Comparison of ENCODE assay signal across 1 cellular context in the genomic region with DNA sequence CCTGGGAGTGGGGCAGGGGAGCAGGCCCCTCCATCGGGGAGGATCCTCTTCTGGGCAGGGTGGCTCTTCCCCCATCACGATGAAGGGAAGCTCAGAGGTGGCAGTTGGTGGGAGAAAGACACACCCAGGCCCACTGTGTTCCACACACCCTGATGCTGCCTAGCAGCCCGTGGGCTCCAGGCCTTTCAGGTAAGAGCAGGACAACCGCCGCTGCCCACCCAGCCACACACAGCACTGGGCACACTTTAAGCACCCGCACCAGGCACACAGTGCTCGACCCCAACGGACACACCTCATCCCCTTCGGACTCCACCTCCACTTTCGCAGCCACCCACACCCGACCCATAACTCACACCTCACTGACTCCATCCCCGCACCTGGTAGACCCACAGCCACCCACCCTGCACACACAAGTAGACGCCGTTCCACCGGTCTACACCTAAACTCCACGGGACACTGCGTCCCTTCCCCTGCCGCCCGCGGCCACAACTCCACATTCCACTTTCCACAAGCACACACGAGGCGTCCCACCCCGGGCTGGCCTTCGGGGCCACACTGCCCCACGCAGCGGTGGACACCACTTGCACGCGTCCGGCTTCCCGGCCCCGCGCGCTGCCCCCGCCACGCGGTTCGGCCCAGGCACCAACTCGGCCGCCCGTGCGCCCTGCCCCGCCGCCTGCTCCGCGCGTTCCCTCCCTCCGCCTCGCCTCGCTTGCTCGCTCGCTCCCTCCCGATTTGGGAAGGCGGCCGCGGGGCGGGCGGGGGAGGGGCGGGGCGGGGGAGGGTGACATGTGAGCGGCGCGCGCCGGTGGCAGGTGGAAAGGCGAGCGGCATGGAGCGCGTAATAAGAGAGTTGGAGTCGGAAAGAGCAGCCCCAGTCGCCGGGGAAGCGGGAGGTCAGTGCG.
TF ChIP-seq lines count a peak whose summit lies in the region.

A gene (plus strand): TSS at position 787 of the 905 bp plus-strand sequence. CDS start 307 bp downstream, outside the sequence.

TF ChIP-seq in HEK293, 187 proteins besides CTCF, POLR2A, EP300 and RAD21 (continued from another document and continues in another):
- TF ChIP-seq, protein P1, sequence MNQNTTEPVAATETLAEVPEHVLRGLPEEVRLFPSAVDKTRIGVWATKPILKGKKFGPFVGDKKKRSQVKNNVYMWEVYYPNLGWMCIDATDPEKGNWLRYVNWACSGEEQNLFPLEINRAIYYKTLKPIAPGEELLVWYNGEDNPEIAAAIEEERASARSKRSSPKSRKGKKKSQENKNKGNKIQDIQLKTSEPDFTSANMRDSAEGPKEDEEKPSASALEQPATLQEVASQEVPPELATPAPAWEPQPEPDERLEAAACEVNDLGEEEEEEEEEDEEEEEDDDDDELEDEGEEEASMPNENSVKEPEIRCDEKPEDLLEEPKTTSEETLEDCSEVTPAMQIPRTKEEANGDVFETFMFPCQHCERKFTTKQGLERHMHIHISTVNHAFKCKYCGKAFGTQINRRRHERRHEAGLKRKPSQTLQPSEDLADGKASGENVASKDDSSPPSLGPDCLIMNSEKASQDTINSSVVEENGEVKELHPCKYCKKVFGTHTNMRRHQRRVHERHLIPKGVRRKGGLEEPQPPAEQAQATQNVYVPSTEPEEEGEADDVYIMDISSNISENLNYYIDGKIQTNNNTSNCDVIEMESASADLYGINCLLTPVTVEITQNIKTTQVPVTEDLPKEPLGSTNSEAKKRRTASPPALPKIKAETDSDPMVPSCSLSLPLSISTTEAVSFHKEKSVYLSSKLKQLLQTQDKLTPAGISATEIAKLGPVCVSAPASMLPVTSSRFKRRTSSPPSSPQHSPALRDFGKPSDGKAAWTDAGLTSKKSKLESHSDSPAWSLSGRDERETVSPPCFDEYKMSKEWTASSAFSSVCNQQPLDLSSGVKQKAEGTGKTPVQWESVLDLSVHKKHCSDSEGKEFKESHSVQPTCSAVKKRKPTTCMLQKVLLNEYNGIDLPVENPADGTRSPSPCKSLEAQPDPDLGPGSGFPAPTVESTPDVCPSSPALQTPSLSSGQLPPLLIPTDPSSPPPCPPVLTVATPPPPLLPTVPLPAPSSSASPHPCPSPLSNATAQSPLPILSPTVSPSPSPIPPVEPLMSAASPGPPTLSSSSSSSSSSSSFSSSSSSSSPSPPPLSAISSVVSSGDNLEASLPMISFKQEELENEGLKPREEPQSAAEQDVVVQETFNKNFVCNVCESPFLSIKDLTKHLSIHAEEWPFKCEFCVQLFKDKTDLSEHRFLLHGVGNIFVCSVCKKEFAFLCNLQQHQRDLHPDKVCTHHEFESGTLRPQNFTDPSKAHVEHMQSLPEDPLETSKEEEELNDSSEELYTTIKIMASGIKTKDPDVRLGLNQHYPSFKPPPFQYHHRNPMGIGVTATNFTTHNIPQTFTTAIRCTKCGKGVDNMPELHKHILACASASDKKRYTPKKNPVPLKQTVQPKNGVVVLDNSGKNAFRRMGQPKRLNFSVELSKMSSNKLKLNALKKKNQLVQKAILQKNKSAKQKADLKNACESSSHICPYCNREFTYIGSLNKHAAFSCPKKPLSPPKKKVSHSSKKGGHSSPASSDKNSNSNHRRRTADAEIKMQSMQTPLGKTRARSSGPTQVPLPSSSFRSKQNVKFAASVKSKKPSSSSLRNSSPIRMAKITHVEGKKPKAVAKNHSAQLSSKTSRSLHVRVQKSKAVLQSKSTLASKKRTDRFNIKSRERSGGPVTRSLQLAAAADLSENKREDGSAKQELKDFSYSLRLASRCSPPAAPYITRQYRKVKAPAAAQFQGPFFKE (tag by site-specific recombination; IDR thresholded peaks at IDR 0.05; ENCODE audit: borderline replicate concordance), result 0 out of 2 replicates have a peak, but pooled peaks have one; percentile 61
- 0 out of 2 replicates have a peak, but pooled peaks have one; percentile 40 for TF ChIP-seq GLIS2 (tag by site-specific recombination; IDR thresholded peaks at IDR 0.05)
- TF ChIP-seq ZNF112 (tag by site-specific recombination; IDR thresholded peaks at IDR 0.05), result no peak
- TF ChIP-seq ZBTB20 (tag by site-specific recombination; IDR thresholded peaks at IDR 0.05), result peak; percentile 51; the same call in 1 of the 2 replicates
- TF ChIP-seq ZNF561 (tag by site-specific recombination; IDR thresholded peaks at IDR 0.05; ENCODE audit: borderline replicate concordance), result peak; percentile 61; the same call in 1 of the 2 replicates
- TF ChIP-seq, protein P2, sequence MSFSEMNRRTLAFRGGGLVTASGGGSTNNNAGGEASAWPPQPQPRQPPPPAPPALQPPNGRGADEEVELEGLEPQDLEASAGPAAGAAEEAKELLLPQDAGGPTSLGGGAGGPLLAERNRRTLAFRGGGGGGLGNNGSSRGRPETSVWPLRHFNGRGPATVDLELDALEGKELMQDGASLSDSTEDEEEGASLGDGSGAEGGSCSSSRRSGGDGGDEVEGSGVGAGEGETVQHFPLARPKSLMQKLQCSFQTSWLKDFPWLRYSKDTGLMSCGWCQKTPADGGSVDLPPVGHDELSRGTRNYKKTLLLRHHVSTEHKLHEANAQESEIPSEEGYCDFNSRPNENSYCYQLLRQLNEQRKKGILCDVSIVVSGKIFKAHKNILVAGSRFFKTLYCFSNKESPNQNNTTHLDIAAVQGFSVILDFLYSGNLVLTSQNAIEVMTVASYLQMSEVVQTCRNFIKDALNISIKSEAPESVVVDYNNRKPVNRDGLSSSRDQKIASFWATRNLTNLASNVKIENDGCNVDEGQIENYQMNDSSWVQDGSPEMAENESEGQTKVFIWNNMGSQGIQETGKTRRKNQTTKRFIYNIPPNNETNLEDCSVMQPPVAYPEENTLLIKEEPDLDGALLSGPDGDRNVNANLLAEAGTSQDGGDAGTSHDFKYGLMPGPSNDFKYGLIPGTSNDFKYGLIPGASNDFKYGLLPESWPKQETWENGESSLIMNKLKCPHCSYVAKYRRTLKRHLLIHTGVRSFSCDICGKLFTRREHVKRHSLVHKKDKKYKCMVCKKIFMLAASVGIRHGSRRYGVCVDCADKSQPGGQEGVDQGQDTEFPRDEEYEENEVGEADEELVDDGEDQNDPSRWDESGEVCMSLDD (tag by site-specific recombination; IDR thresholded peaks at IDR 0.05), result peak; percentile 52; the same call in 1 of the 2 replicates
- TF ChIP-seq, protein P3, sequence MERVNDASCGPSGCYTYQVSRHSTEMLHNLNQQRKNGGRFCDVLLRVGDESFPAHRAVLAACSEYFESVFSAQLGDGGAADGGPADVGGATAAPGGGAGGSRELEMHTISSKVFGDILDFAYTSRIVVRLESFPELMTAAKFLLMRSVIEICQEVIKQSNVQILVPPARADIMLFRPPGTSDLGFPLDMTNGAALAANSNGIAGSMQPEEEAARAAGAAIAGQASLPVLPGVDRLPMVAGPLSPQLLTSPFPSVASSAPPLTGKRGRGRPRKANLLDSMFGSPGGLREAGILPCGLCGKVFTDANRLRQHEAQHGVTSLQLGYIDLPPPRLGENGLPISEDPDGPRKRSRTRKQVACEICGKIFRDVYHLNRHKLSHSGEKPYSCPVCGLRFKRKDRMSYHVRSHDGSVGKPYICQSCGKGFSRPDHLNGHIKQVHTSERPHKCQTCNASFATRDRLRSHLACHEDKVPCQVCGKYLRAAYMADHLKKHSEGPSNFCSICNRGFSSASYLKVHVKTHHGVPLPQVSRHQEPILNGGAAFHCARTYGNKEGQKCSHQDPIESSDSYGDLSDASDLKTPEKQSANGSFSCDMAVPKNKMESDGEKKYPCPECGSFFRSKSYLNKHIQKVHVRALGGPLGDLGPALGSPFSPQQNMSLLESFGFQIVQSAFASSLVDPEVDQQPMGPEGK (tag by site-specific recombination; IDR thresholded peaks at IDR 0.05), result peak; percentile 63
- TF ChIP-seq, protein P4, sequence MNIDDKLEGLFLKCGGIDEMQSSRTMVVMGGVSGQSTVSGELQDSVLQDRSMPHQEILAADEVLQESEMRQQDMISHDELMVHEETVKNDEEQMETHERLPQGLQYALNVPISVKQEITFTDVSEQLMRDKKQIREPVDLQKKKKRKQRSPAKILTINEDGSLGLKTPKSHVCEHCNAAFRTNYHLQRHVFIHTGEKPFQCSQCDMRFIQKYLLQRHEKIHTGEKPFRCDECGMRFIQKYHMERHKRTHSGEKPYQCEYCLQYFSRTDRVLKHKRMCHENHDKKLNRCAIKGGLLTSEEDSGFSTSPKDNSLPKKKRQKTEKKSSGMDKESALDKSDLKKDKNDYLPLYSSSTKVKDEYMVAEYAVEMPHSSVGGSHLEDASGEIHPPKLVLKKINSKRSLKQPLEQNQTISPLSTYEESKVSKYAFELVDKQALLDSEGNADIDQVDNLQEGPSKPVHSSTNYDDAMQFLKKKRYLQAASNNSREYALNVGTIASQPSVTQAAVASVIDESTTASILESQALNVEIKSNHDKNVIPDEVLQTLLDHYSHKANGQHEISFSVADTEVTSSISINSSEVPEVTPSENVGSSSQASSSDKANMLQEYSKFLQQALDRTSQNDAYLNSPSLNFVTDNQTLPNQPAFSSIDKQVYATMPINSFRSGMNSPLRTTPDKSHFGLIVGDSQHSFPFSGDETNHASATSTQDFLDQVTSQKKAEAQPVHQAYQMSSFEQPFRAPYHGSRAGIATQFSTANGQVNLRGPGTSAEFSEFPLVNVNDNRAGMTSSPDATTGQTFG (tag by site-specific recombination; IDR thresholded peaks at IDR 0.05; ENCODE audit: borderline replicate concordance), result no peak
- peak; percentile 27; the same call in 1 of the 2 replicates for TF ChIP-seq KLF10 (tag by site-specific recombination; IDR thresholded peaks at IDR 0.05)
- TF ChIP-seq SP7 (tag by site-specific recombination; IDR thresholded peaks at IDR 0.05), result peak; percentile 44; the same call in 1 of the 2 replicates
- no peak; the same call in 1 of the 2 replicates for TF ChIP-seq YY1 (tag by site-specific recombination; IDR thresholded peaks at IDR 0.05)
- no peak for TF ChIP-seq ZNF114 (tag by site-specific recombination; IDR thresholded peaks at IDR 0.05)
- no peak for TF ChIP-seq ZNF623 (tag by site-specific recombination; IDR thresholded peaks at IDR 0.05)
- TF ChIP-seq ZNF529 (tag by site-specific recombination; IDR thresholded peaks at IDR 0.05; ENCODE audit: insufficient replicate concordance), result no peak
- 0 out of 2 replicates have a peak, but pooled peaks have one; percentile 73 for TF ChIP-seq BCL11A (tag by site-specific recombination; IDR thresholded peaks at IDR 0.05; ENCODE audit: low read depth)
- TF ChIP-seq, protein P5, sequence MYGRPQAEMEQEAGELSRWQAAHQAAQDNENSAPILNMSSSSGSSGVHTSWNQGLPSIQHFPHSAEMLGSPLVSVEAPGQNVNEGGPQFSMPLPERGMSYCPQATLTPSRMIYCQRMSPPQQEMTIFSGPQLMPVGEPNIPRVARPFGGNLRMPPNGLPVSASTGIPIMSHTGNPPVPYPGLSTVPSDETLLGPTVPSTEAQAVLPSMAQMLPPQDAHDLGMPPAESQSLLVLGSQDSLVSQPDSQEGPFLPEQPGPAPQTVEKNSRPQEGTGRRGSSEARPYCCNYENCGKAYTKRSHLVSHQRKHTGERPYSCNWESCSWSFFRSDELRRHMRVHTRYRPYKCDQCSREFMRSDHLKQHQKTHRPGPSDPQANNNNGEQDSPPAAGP (tag by site-specific recombination; IDR thresholded peaks at IDR 0.05), result peak; percentile 87
- TF ChIP-seq, protein P6, sequence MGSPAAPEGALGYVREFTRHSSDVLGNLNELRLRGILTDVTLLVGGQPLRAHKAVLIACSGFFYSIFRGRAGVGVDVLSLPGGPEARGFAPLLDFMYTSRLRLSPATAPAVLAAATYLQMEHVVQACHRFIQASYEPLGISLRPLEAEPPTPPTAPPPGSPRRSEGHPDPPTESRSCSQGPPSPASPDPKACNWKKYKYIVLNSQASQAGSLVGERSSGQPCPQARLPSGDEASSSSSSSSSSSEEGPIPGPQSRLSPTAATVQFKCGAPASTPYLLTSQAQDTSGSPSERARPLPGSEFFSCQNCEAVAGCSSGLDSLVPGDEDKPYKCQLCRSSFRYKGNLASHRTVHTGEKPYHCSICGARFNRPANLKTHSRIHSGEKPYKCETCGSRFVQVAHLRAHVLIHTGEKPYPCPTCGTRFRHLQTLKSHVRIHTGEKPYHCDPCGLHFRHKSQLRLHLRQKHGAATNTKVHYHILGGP (tag by site-specific recombination; IDR thresholded peaks at IDR 0.05), result no peak
- peak; percentile 94 for TF ChIP-seq ZFHX2 (tag by site-specific recombination; conservative IDR thresholded peaks at IDR 0.05)
- TF ChIP-seq, protein P7, sequence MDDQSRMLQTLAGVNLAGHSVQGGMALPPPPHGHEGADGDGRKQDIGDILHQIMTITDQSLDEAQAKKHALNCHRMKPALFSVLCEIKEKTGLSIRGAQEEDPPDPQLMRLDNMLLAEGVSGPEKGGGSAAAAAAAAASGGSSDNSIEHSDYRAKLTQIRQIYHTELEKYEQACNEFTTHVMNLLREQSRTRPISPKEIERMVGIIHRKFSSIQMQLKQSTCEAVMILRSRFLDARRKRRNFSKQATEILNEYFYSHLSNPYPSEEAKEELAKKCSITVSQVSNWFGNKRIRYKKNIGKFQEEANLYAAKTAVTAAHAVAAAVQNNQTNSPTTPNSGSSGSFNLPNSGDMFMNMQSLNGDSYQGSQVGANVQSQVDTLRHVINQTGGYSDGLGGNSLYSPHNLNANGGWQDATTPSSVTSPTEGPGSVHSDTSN (CRISPR knock-in tag; IDR thresholded peaks at IDR 0.05), result no peak
- peak; percentile 82 for TF ChIP-seq ZBTB48 (tag by site-specific recombination; IDR thresholded peaks at IDR 0.05)
- TF ChIP-seq ZNF768 (tag by site-specific recombination; IDR thresholded peaks at IDR 0.05), result no peak
- peak; percentile 29; the same call in 1 of the 2 replicates for TF ChIP-seq ZNF133 (tag by site-specific recombination; IDR thresholded peaks at IDR 0.05)
- TF ChIP-seq, protein P8, sequence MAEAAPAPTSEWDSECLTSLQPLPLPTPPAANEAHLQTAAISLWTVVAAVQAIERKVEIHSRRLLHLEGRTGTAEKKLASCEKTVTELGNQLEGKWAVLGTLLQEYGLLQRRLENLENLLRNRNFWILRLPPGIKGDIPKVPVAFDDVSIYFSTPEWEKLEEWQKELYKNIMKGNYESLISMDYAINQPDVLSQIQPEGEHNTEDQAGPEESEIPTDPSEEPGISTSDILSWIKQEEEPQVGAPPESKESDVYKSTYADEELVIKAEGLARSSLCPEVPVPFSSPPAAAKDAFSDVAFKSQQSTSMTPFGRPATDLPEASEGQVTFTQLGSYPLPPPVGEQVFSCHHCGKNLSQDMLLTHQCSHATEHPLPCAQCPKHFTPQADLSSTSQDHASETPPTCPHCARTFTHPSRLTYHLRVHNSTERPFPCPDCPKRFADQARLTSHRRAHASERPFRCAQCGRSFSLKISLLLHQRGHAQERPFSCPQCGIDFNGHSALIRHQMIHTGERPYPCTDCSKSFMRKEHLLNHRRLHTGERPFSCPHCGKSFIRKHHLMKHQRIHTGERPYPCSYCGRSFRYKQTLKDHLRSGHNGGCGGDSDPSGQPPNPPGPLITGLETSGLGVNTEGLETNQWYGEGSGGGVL (tag by site-specific recombination; IDR thresholded peaks at IDR 0.05), result peak; percentile 25; the same call in 1 of the 2 replicates
- TF ChIP-seq FEZF1 (tag by site-specific recombination; IDR thresholded peaks at IDR 0.05), result no peak
- no peak for TF ChIP-seq SALL2 (tag by site-specific recombination; IDR thresholded peaks at IDR 0.05; ENCODE audit: borderline replicate concordance)
- peak; percentile 55 for TF ChIP-seq PRDM1 (tag by site-specific recombination; IDR thresholded peaks at IDR 0.05)
- TF ChIP-seq ZBTB8A (tag by site-specific recombination; IDR thresholded peaks at IDR 0.05), result peak; percentile 76
- TF ChIP-seq KLF16 (tag by site-specific recombination; IDR thresholded peaks at IDR 0.05), result peak; percentile 33; the same call in 1 of the 2 replicates
